Comparison of ENCODE assay signal across 20 cellular contexts in the genomic region with DNA sequence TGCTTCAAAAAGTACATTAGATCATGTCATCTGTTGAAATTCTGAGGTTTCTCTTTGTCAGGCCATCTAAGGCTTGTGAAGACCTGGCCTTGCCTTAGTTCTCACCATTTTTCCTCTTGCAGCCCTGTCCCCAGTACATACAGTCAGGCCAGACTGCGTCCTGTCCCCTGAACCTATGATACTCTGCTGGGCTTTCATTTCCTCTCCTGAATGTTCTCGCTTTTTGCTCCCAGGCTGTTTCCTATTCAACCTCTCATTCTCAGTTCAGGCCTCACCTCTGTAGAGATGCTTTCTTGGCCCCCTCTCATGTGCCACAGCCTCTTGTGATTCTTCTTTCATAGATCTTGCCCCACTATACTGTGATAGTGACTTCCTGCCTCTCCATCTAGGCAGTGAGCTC.
DNase-seq lines count a peak whose midpoint lies in the region; ATAC-seq and TF ChIP-seq lines count a peak whose summit lies in the region.
"Had no signal": no experiment of that assay in that cellular context is flagged by ENCODE, and none has a peak within 500 bp of the region (broad histone marks: within the 10 kb centered on the region; RNA-seq: fewer than 3 reads in every experiment).

No MANE protein-coding gene starts in this region.

- peak; percentile 64 for ATAC-seq in HG02884 (IDR thresholded peaks at IDR 0.05; ENCODE audit: unreplicated experiment)
- no peak for ATAC-seq in heart left ventricle
- ATAC-seq in WTC11: no peak
- ATAC-seq in GM19023 (IDR thresholded peaks at IDR 0.05; ENCODE audit: unreplicated experiment): no peak
- ATAC-seq: activated naive CD4-positive, alpha-beta T cell treated with anti-CD3 and anti-CD28 coated beads, Interleukin-2, amount 50 U/mL, for 72 hours; CD8-positive, alpha-beta T cell; stimulated activated naive CD8-positive, alpha-beta T cell treated with anti-CD3 and anti-CD28 coated beads, Interleukin-15, amount 100 ng/mL, for 72 hours had no signal

- no peaks in the 10 kb centered on the region for H3K79me2 ChIP-seq in mammary epithelial cell (ENCODE audit: insufficient read depth, low read length)
- no peaks in the 10 kb centered on the region for H3K79me2 ChIP-seq in OCI-LY3 (ENCODE audit: low read length)

- H3K27ac Mint-ChIP-seq in MCF 10A (ENCODE audit: low read depth, unreplicated experiment) (no peak overlapping the region), WTC11 (no peak overlapping the region)
- H3K27ac Mint-ChIP-seq: CD8-positive, alpha-beta T cell; IgD-negative memory B cell; stimulated activated naive CD8-positive, alpha-beta T cell treated with anti-CD3 and anti-CD28 coated beads, Interleukin-15, amount 100 ng/mL, for 72 hours had no signal

- POLR2A ChIA-PET in MCF 10A (lab: Yijun Ruan, JAX): no interaction called here
- POLR2A ChIA-PET in WTC11 (lab: Charles Lee): no interaction called here

- H3K4me3 ChIP-seq in mammary epithelial cell (replicated peaks in 1 of 3; ENCODE audit: insufficient read depth in 1 of 3, low read depth in 2 of 3, low read length in 3 of 3): no peak overlapping the region
- H3K4me3 ChIP-seq in OCI-LY3 (ENCODE audit: low read length): no peak overlapping the region
- no peak overlapping the region for H3K4me3 ChIP-seq in heart left ventricle
- H3K4me3 ChIP-seq: skin epidermis had no signal

- dilution Hi-C loops in mammary epithelial cell (cut with HindIII; ENCODE audit: low sequenced_read_pairs): no loop called here

- no peaks in the 10 kb centered on the region for H4K20me1 ChIP-seq in mammary epithelial cell (ENCODE audit: insufficient read depth, low read length)
- H4K20me1 ChIP-seq in OCI-LY3 (ENCODE audit: insufficient read depth, low read length): no peaks in the 10 kb centered on the region

- H3K27ac ChIP-seq in mammary epithelial cell (ENCODE audit: insufficient read depth, low read depth, low read length) (no peak overlapping the region), OCI-LY3 (ENCODE audit: low read length) (no peak overlapping the region; the same call in 1 of the 2 replicates), heart left ventricle (no peak overlapping the region)
- H3K27ac ChIP-seq: 22Rv1, skin epidermis had no signal

- in situ Hi-C loops in mammary epithelial cell (cut with MboI; ENCODE audit: low sequenced_read_pairs in 2 of 2): no loop called here

- no peaks in the 10 kb centered on the region for H3K27me3 ChIP-seq in mammary epithelial cell (ENCODE audit: insufficient read depth, low read length)
- H3K27me3 ChIP-seq in OCI-LY3 (ENCODE audit: low read depth, low read length): no peaks in the 10 kb centered on the region; the same call in 1 of the 2 replicates
- no peaks in the 10 kb centered on the region for H3K27me3 ChIP-seq in heart left ventricle

- H3K9me3 Mint-ChIP-seq in MCF 10A (ENCODE audit: unreplicated experiment) (no peaks in the 10 kb centered on the region), WTC11 (peaks cover 22% of the 10 kb centered on the region)
- H3K9me3 Mint-ChIP-seq: CD8-positive, alpha-beta T cell; immature natural killer cell had no signal

- H3K9ac ChIP-seq in mammary epithelial cell (ENCODE audit: insufficient read depth, low read length) (no peak overlapping the region), OCI-LY3 (ENCODE audit: low read length) (no peak overlapping the region; the same call in 1 of the 2 replicates)

- no peaks in the 10 kb centered on the region for H3K36me3 ChIP-seq in mammary epithelial cell (ENCODE audit: insufficient read depth, low read length)
- H3K36me3 ChIP-seq in OCI-LY3 (replicated peaks; ENCODE audit: low read depth, low read length): no peaks in the 10 kb centered on the region
- no peaks in the 10 kb centered on the region for H3K36me3 ChIP-seq in heart left ventricle

- no TSS peak for BruUV-seq in mammary epithelial cell (replicated peaks; lab: Mats Ljungman, UMichigan)
- BruUV-seq in MCF 10A (replicated peaks; lab: Mats Ljungman, UMichigan): no TSS peak

- no peaks in the 10 kb centered on the region for H3K4me1 ChIP-seq in mammary epithelial cell (ENCODE audit: insufficient read depth, low read length)
- peaks cover 36% of the 10 kb centered on the region for H3K4me1 ChIP-seq in OCI-LY3 (ENCODE audit: low read length)
- peaks cover 0 to 18% (median 0%) of the 10 kb centered on the region in 12 donors for H3K4me1 ChIP-seq in heart left ventricle

- H2AFZ ChIP-seq in mammary epithelial cell (ENCODE audit: low read depth, low read length) (peak overlapping the region; percentile 33), OCI-LY3 (ENCODE audit: low read depth, low read length) (no peak overlapping the region)

- TF ChIP-seq CTCF in mammary epithelial cell (conservative IDR thresholded peaks at IDR 0.05 in 1 of 2, IDR thresholded peaks at IDR 0.05 in 1 of 2; ENCODE audit: extremely low read depth in 1 of 2, insufficient read depth in 1 of 2, low read depth in 1 of 2, low read length in 2 of 2) (no peak), MCF 10A (IDR thresholded peaks at IDR 0.05; ENCODE audit: unreplicated experiment) (no peak), OCI-LY3 (IDR thresholded peaks at IDR 0.05; ENCODE audit: low read depth, low read length) (no peak), heart left ventricle (IDR thresholded peaks at IDR 0.05) (no peak), WTC11 (IDR thresholded peaks at IDR 0.05) (no peak)

- intact Hi-C loops in mammary epithelial cell (cut with micrococcal nuclease) (no loop called here), MCF 10A (cut with micrococcal nuclease) (no loop called here), heart left ventricle (cut with DNase I) (no loop called here)

- H3K9me3 ChIP-seq in mammary epithelial cell (replicated peaks; ENCODE audit: insufficient read depth, low read length) (no peaks in the 10 kb centered on the region), OCI-LY3 (ENCODE audit: insufficient read depth, low read length) (no peaks in the 10 kb centered on the region), heart left ventricle (no peaks in the 10 kb centered on the region)

- TF ChIP-seq POLR2A in heart left ventricle (IDR thresholded peaks at IDR 0.05): no peak

- no peaks in the 10 kb centered on the region for H3K4me1 Mint-ChIP-seq in MCF 10A (ENCODE audit: insufficient read depth, unreplicated experiment)
- peaks cover 5% of the 10 kb centered on the region; the same call in 1 of the 2 replicates for H3K4me1 Mint-ChIP-seq in WTC11
- H3K4me1 Mint-ChIP-seq: immature natural killer cell had no signal

- CTCF ChIA-PET in mammary epithelial cell (lab: Charles Lee; ENCODE audit: low non-redundant PET): no interaction called here
- CTCF ChIA-PET in MCF 10A (lab: Yijun Ruan, JAX): interaction anchor here (0.6 kb wide), 1 partner anchor 12 kb away, joined by 3 read pairs; no protein-coding TSS in a partner anchor
- CTCF ChIA-PET in WTC11 (lab: Charles Lee): no interaction called here

- H3K36me3 Mint-ChIP-seq in MCF 10A (ENCODE audit: insufficient read depth, unreplicated experiment) (peaks cover 6% of the 10 kb centered on the region), WTC11 (0 out of 2 replicates have a peak, but pooled peaks cover 4% of the 10 kb centered on the region)
- H3K36me3 Mint-ChIP-seq: CD8-positive, alpha-beta T cell; IgD-negative memory B cell; immature natural killer cell had no signal

- H3K27me3 Mint-ChIP-seq in MCF 10A (ENCODE audit: insufficient read depth, unreplicated experiment): no peaks in the 10 kb centered on the region
- no peaks in the 10 kb centered on the region for H3K27me3 Mint-ChIP-seq in WTC11 (ENCODE audit: low read depth)
- H3K27me3 Mint-ChIP-seq: IgD-negative memory B cell; stimulated activated naive CD8-positive, alpha-beta T cell treated with anti-CD3 and anti-CD28 coated beads, Interleukin-15, amount 100 ng/mL, for 72 hours had no signal

- H3K4me3 Mint-ChIP-seq in MCF 10A (ENCODE audit: unreplicated experiment) (no peak overlapping the region), WTC11 (no peak overlapping the region)
- H3K4me3 Mint-ChIP-seq: CD8-positive, alpha-beta T cell; immature natural killer cell; stimulated activated naive CD8-positive, alpha-beta T cell treated with anti-CD3 and anti-CD28 coated beads, Interleukin-15, amount 100 ng/mL, for 72 hours had no signal

- DNase-seq in mammary epithelial cell (no peak), MCF 10A (ENCODE audit: unreplicated experiment) (no peak), heart left ventricle (no peak), WTC11 (ENCODE audit: low spot score) (no peak), KG1 (lab: John Stamatoyannopoulos, UW) (no peak)
- DNase-seq: CD8-positive, alpha-beta T cell; EL; HCEC 1CT; immature natural killer cell; NCI-H1092; NCI-H446 treated with DMSO at 0.1 percent for 48 hours; nucleus accumbens; stimulated activated naive CD8-positive, alpha-beta T cell treated with anti-CD3 and anti-CD28 coated beads, Interleukin-15, amount 100 ng/mL, for 72 hours had no signal

- 100% methylated on average over 2 of the region's 2 CpGs for WGBS in mammary epithelial cell (ENCODE audit: low coverage, missing lambda C conversion rate)
- 95 to 100% (median 96%) methylated on average over 2 of the region's 2 CpGs for WGBS in heart left ventricle, 4 donors

- H3K4me2 ChIP-seq in mammary epithelial cell (ENCODE audit: insufficient read depth, low read depth, low read length) (no peak overlapping the region), OCI-LY3 (ENCODE audit: low read length) (peak overlapping the region; percentile 51)

TF ChIP-seq in WTC11, 78 proteins besides CTCF, POLR2A, EP300 and RAD21:
- TF ChIP-seq, protein P1, sequence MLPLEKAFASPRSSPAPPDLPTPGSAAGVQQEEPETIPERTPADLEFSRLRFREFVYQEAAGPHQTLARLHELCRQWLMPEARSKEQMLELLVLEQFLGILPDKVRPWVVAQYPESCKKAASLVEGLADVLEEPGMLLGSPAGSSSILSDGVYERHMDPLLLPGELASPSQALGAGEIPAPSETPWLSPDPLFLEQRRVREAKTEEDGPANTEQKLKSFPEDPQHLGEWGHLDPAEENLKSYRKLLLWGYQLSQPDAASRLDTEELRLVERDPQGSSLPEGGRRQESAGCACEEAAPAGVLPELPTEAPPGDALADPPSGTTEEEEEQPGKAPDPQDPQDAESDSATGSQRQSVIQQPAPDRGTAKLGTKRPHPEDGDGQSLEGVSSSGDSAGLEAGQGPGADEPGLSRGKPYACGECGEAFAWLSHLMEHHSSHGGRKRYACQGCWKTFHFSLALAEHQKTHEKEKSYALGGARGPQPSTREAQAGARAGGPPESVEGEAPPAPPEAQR (CRISPR knock-in tag; IDR thresholded peaks at IDR 0.05): no peak
- TF ChIP-seq, protein P2, sequence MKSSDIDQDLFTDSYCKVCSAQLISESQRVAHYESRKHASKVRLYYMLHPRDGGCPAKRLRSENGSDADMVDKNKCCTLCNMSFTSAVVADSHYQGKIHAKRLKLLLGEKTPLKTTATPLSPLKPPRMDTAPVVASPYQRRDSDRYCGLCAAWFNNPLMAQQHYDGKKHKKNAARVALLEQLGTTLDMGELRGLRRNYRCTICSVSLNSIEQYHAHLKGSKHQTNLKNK (CRISPR knock-in tag; IDR thresholded peaks at IDR 0.05): no peak
- no peak for TF ChIP-seq TEAD4 (CRISPR knock-in tag; IDR thresholded peaks at IDR 0.05)
